ENCODE assay signal across 17 cellular contexts in the genomic region with DNA sequence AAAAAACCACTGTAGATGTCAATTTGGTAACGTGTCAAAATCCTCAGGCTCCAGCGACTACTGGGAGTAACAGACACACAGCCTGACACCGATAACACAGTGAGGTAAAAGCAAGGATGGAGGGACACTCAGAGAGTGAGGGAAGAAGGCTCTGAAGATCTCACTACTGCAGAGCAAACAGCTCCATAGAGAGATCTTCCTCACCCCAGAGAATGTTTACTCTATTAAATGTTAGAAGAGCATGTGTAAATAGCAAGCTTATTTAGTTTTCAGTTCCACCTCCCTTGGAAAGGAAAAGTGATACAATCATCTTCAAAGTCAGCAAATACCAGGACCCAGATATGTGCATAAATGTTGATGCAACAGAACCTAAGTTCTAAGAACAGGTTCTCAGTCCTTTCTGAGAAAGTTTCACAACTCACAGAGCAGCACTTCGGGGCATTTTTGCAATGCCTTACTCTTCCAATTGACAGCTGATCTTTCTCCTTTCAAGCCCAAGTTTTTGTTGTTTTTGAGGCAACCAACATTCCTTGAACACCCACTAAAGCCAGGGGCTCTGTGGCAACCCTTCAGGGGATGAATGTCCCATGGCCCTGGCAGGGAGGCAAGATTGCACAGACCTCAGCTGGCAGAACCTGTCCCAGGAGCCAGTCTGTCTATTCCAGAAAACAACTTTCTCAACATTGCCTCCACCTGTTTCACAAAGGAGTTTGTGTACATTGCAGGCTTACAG.
DNase-seq lines count a peak whose midpoint lies in the region; ATAC-seq lines count a peak whose summit lies in the region.
"Had no signal": no experiment of that assay in that cellular context is flagged by ENCODE, and none has a peak within 500 bp of the region (broad histone marks: within the 10 kb centered on the region; RNA-seq: fewer than 3 reads in every experiment).

No MANE protein-coding gene starts in this region.

- peaks cover 32% of the 10 kb centered on the region for H3K36me3 Mint-ChIP-seq in CD4-positive, CD25-positive, alpha-beta regulatory T cell
- peaks cover 3% of the 10 kb centered on the region for H3K36me3 Mint-ChIP-seq in effector memory CD8-positive, alpha-beta T cell (ENCODE audit: insufficient read depth)
- peaks cover 30% of the 10 kb centered on the region for H3K36me3 Mint-ChIP-seq in natural killer cell treated with Interleukin-12 subunit alpha and Interleukin-12 subunit beta and Interleukin-15 and Interleukin-18, amount 100 ng/mL, for 72 hours

- no peaks in the 10 kb centered on the region for H3K9me3 ChIP-seq in CD4-positive, CD25-positive, alpha-beta regulatory T cell (ENCODE audit: control insufficient read depth in 2 of 2, low read length in 2 of 2)
- H3K9me3 ChIP-seq: Peyer's patch, upper lobe of left lung had no signal

- H3K36me3 ChIP-seq in CD4-positive, CD25-positive, alpha-beta regulatory T cell (ENCODE audit: control insufficient read depth, insufficient read depth, low read length), result peaks cover 2% of the 10 kb centered on the region
- H3K36me3 ChIP-seq: Peyer's patch, upper lobe of left lung had no signal

- peaks cover 0 to 7% (median 4%) of the 10 kb centered on the region in 7 donors for H3K9me3 Mint-ChIP-seq in CD4-positive, CD25-positive, alpha-beta regulatory T cell
- no peaks in the 10 kb centered on the region for H3K9me3 Mint-ChIP-seq in effector memory CD8-positive, alpha-beta T cell
- H3K9me3 Mint-ChIP-seq in natural killer cell treated with Interleukin-12 subunit alpha and Interleukin-12 subunit beta and Interleukin-15 and Interleukin-18, amount 100 ng/mL, for 72 hours, result no peaks in the 10 kb centered on the region

- H3K4me1 ChIP-seq in CD4-positive, CD25-positive, alpha-beta regulatory T cell (ENCODE audit: control insufficient read depth, insufficient read depth, low read length, poor library complexity, severe bottlenecking), result no peaks in the 10 kb centered on the region
- H3K4me1 ChIP-seq: Peyer's patch had no signal

- peak in 1 of 3 donors; percentile 78 for DNase-seq in CD4-positive, CD25-positive, alpha-beta regulatory T cell
- DNase-seq in MV-4-11 (lab: John Stamatoyannopoulos, UW), result peak; percentile 42
- no peak for DNase-seq in effector memory CD8-positive, alpha-beta T cell
- DNase-seq in natural killer cell treated with Interleukin-12 subunit alpha and Interleukin-12 subunit beta and Interleukin-15 and Interleukin-18, amount 100 ng/mL, for 72 hours (ENCODE audit: low spot score), result no peak
- DNase-seq in NCI-H226, result no peak
- DNase-seq in GDM1 (lab: John Stamatoyannopoulos, UW), result no peak
- no peak for DNase-seq in NCI-H82 treated with DMSO at 0.1 percent for 48 hours (lab: John Stamatoyannopoulos, UW; ENCODE audit: unreplicated experiment)
- DNase-seq: activated CD4-positive, alpha-beta T cell treated with anti-CD3 and anti-CD28 coated beads for 36 hours; NCI-H1092; Peyer's patch; stimulated activated CD4-positive, alpha-beta T cell treated with anti-CD3 and anti-CD28 coated beads, Interleukin-2, amount 100 ng/mL, for 24 hours; stimulated activated CD8-positive, alpha-beta memory T cell treated with anti-CD3 and anti-CD28 coated beads, Interleukin-4, amount 100 ng/mL, for 48 hours had no signal

- peak overlapping the region in 2 of 3 donors; percentile 35 to 75 for H3K27ac Mint-ChIP-seq in CD4-positive, CD25-positive, alpha-beta regulatory T cell
- peak overlapping the region; percentile 2 to 67 for H3K27ac Mint-ChIP-seq in effector memory CD8-positive, alpha-beta T cell
- peak overlapping the region; percentile 15 to 72 for H3K27ac Mint-ChIP-seq in natural killer cell treated with Interleukin-12 subunit alpha and Interleukin-12 subunit beta and Interleukin-15 and Interleukin-18, amount 100 ng/mL, for 72 hours
- H3K27ac Mint-ChIP-seq: activated CD4-positive, alpha-beta T cell treated with anti-CD3 and anti-CD28 coated beads for 36 hours; brain had no signal

- H3K27ac ChIP-seq in CD4-positive, CD25-positive, alpha-beta regulatory T cell (ENCODE audit: insufficient read depth, low read length, poor library complexity, severe bottlenecking), result no peak overlapping the region
- H3K27ac ChIP-seq: Peyer's patch, upper lobe of left lung had no signal

- no peaks in the 10 kb centered on the region for H3K27me3 Mint-ChIP-seq in CD4-positive, CD25-positive, alpha-beta regulatory T cell
- H3K27me3 Mint-ChIP-seq in effector memory CD8-positive, alpha-beta T cell, result no peaks in the 10 kb centered on the region
- no peaks in the 10 kb centered on the region for H3K27me3 Mint-ChIP-seq in natural killer cell treated with Interleukin-12 subunit alpha and Interleukin-12 subunit beta and Interleukin-15 and Interleukin-18, amount 100 ng/mL, for 72 hours
- H3K27me3 Mint-ChIP-seq: activated T-helper 17 cell treated with anti-CD3 and anti-CD28 coated beads, Interleukin-2, amount 50 U/mL, for 72 hours had no signal

- ATAC-seq in CD4-positive, CD25-positive, alpha-beta regulatory T cell (ENCODE audit: low read depth in 2 of 2), result peak; percentile 37 to 62
- no peak for ATAC-seq in effector memory CD8-positive, alpha-beta T cell (replicated peaks)
- peak; percentile 87 to 90 for ATAC-seq in natural killer cell treated with Interleukin-12 subunit alpha and Interleukin-12 subunit beta and Interleukin-15 and Interleukin-18, amount 100 ng/mL, for 72 hours
- ATAC-seq in HG02759 (IDR thresholded peaks at IDR 0.05; ENCODE audit: unreplicated experiment), result no peak
- ATAC-seq: activated CD4-positive, alpha-beta T cell treated with anti-CD3 and anti-CD28 coated beads for 36 hours; activated T-helper 17 cell treated with anti-CD3 and anti-CD28 coated beads, Interleukin-2, amount 50 U/mL, for 72 hours had no signal

- H3K4me3 ChIP-seq in CD4-positive, CD25-positive, alpha-beta regulatory T cell (ENCODE audit: low read depth, low read length), result no peak overlapping the region
- H3K4me3 ChIP-seq: BLaER1 treated with 17β-estradiol and CSF1 and Interleukin-3, amounts not matched to agents 10 nM and 100 nM; Peyer's patch; upper lobe of left lung had no signal

- peaks cover 5 to 19% (median 15%) of the 10 kb centered on the region in 4 donors for H3K4me1 Mint-ChIP-seq in CD4-positive, CD25-positive, alpha-beta regulatory T cell
- peaks cover 29 to 41% of the 10 kb centered on the region in 2 donors for H3K4me1 Mint-ChIP-seq in effector memory CD8-positive, alpha-beta T cell (ENCODE audit: low read depth in 2 of 2)
- peaks cover 51 to 58% of the 10 kb centered on the region in 2 donors for H3K4me1 Mint-ChIP-seq in natural killer cell treated with Interleukin-12 subunit alpha and Interleukin-12 subunit beta and Interleukin-15 and Interleukin-18, amount 100 ng/mL, for 72 hours (ENCODE audit: low read depth in 2 of 2)

- no peaks in the 10 kb centered on the region for H3K27me3 ChIP-seq in CD4-positive, CD25-positive, alpha-beta regulatory T cell (ENCODE audit: control insufficient read depth, insufficient read depth, low read length)
- H3K27me3 ChIP-seq: BLaER1 treated with 17β-estradiol and CSF1 and Interleukin-3, amounts not matched to agents 10 nM and 100 nM; Peyer's patch; upper lobe of left lung had no signal

- H3K4me3 Mint-ChIP-seq in CD4-positive, CD25-positive, alpha-beta regulatory T cell, result no peak overlapping the region
- no peak overlapping the region for H3K4me3 Mint-ChIP-seq in effector memory CD8-positive, alpha-beta T cell
- H3K4me3 Mint-ChIP-seq in natural killer cell treated with Interleukin-12 subunit alpha and Interleukin-12 subunit beta and Interleukin-15 and Interleukin-18, amount 100 ng/mL, for 72 hours, result peak overlapping the region; percentile 70
- H3K4me3 Mint-ChIP-seq: activated CD4-positive, alpha-beta T cell treated with anti-CD3 and anti-CD28 coated beads for 36 hours; activated T-helper 17 cell treated with anti-CD3 and anti-CD28 coated beads, Interleukin-2, amount 50 U/mL, for 72 hours; brain had no signal

Comparison
In these comparisons a context has a peak if more than half of its experiments do, and no peak if none do; other contexts are left out.
1. ATAC-seq: peak in CD4-positive, CD25-positive, alpha-beta regulatory T cell (2 of 2) and natural killer cell treated with Interleukin-12 subunit alpha and Interleukin-12 subunit beta and Interleukin-15 and Interleukin-18, amount 100 ng/mL, for 72 hours (2 of 2); none in effector memory CD8-positive, alpha-beta T cell (single experiment) and HG02759 (single experiment).
2. Peak in every context shown above with its lines, with median percentiles within 50 percentile points of each other: H3K27ac Mint-ChIP-seq.